Comparison of ENCODE assay signal across 8 cellular contexts in the genomic region with DNA sequence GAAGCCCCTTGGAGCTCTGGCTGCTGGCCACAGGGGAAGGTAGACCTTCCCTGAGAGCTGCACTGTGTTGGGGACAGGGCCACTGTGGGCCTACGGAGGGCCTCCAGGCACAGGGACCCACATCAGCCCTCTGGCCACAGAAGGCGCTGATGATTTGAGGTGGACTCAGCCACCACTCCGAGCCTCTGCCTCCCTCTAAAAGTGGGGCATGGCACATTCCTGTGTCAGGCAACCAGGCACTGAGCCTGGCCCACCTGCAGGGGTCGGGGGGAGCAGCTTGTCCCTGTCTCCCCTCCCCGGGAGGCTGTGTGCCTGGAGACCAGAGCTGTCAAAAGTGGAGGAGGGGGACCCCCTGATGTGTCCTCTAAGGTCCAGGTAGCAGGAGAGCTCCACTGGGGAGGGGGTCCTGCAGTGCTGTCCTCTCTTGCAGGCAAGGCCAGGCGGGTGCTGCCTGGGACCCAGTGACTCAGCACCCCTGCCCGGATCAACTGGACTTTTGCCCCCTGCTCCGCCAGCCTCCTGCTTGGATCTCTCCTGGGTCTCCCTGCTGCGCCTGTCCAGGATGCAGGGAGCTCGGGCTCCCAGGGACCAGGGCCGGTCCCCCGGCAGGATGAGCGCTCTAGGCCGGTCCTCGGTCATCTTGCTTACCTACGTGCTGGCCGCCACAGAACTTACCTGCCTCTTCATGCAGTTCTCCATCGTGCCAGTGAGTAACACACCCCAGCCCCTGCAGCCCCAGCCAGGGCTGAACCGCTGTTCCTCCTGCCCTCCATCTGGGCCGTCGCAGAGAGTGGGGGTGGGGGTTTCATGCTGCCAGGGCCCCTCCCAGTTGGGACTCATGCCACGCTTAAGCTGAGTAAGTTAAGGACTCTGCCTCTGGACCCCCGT. TPM values are rescaled to one million over a fixed set of nuclear protein-coding genes. Genes with fewer than 3 reads are reported as not detected.
DNase-seq lines count a peak whose midpoint lies in the region; ATAC-seq, FAIRE-seq and TF ChIP-seq lines count a peak whose summit lies in the region.

No MANE protein-coding gene starts in this region.

- TF ChIP-seq CTCF in MM.1S (IDR thresholded peaks at IDR 0.05; ENCODE audit: low read length) (no peak), esophagus squamous epithelium (IDR thresholded peaks at IDR 0.05) (no peak), progenitor cell of endocrine pancreas (IDR thresholded peaks at IDR 0.05; ENCODE audit: unreplicated experiment) (no peak)

- 37 to 62% methylated on average over 10 of the region's 23 CpGs for WGBS in esophagus squamous epithelium, 2 donors

- no peaks in the 10 kb centered on the region for H3K4me1 Mint-ChIP-seq in progenitor cell of endocrine pancreas (ENCODE audit: low read depth)

- peaks cover 3% of the 10 kb centered on the region for H3K36me3 Mint-ChIP-seq in progenitor cell of endocrine pancreas (ENCODE audit: insufficient read depth)

- H3K27ac ChIP-seq in MM.1S (ENCODE audit: low read length) (no peak overlapping the region), esophagus squamous epithelium (peak overlapping the region; percentile 88 to 95 (median 90))

- peak overlapping the region; percentile 92 for H3K4me3 ChIP-seq in MM.1S (ENCODE audit: low read length)
- H3K4me3 ChIP-seq in esophagus squamous epithelium: peak overlapping the region; percentile 53 to 88 (median 71)

- H3K9me3 Mint-ChIP-seq in progenitor cell of endocrine pancreas (ENCODE audit: low read depth): peaks cover 9% of the 10 kb centered on the region

- H2AFZ ChIP-seq in MM.1S (ENCODE audit: low read length): peak overlapping the region; percentile 93; the same call in 1 of the 2 replicates

- H3K4me1 ChIP-seq in MM.1S (ENCODE audit: low read length): peaks cover 19% of the 10 kb centered on the region
- peaks cover 34 to 71% (median 52%) of the 10 kb centered on the region in 3 donors for H3K4me1 ChIP-seq in esophagus squamous epithelium

- no peaks in the 10 kb centered on the region for H3K9me2 ChIP-seq in MM.1S (replicated peaks; ENCODE audit: insufficient read depth, low read length)

- H4K20me1 ChIP-seq in MM.1S (ENCODE audit: insufficient read depth, low read length): no peaks in the 10 kb centered on the region

- H3K9me3 ChIP-seq in MM.1S (replicated peaks; ENCODE audit: insufficient read depth, low read length) (no peaks in the 10 kb centered on the region), esophagus squamous epithelium (no peaks in the 10 kb centered on the region)

- peak overlapping the region; percentile 91 for H3K4me2 ChIP-seq in MM.1S (ENCODE audit: low read depth, low read length)

- intact Hi-C loops in esophagus squamous epithelium (cut with DNase I): no loop called here

- no peaks in the 10 kb centered on the region for H3K36me3 ChIP-seq in MM.1S (replicated peaks; ENCODE audit: insufficient read depth, low read length)
- H3K36me3 ChIP-seq in esophagus squamous epithelium: peaks cover 0 to 15% (median 0%) of the 10 kb centered on the region in 3 donors

- DNase-seq in MM.1S: no peak
- DNase-seq in esophagus squamous epithelium (lab: John Stamatoyannopoulos, UW): no peak
- no peak for DNase-seq in progenitor cell of endocrine pancreas (ENCODE audit: low spot score, unreplicated experiment)
- no peak for DNase-seq in AG08395 (ENCODE audit: low spot score)
- no peak for DNase-seq in stimulated activated CD4-positive, alpha-beta T cell treated with anti-CD3 and anti-CD28 coated beads, Interleukin-4, amount 100 ng/mL, for 24 hours
- no peak for DNase-seq in GM19239 (ENCODE audit: insufficient read length, low spot score)

- peaks cover 56% of the 10 kb centered on the region for H3K27me3 Mint-ChIP-seq in progenitor cell of endocrine pancreas

- H3K9ac ChIP-seq in MM.1S (ENCODE audit: low read length): peak overlapping the region; percentile 91

- peak overlapping the region; percentile 58 for H3K4me3 Mint-ChIP-seq in progenitor cell of endocrine pancreas (ENCODE audit: low read depth)

- ATAC-seq in GM18511 (IDR thresholded peaks at IDR 0.05; ENCODE audit: unreplicated experiment) (peak; percentile 6), GM21515 (IDR thresholded peaks at IDR 0.05; ENCODE audit: unreplicated experiment) (no peak)

- no peak for FAIRE-seq in GM19239 (lab: Jason Lieb, UNC)

- H3K27ac Mint-ChIP-seq in progenitor cell of endocrine pancreas: no peak overlapping the region

- H3F3A ChIP-seq in MM.1S (ENCODE audit: insufficient read depth, low read length): 0 out of 2 replicates have a peak, but pooled peaks cover 2% of the 10 kb centered on the region

- no peaks in the 10 kb centered on the region for H3K79me2 ChIP-seq in MM.1S (ENCODE audit: low read length)

- no peak for TF ChIP-seq POLR2A in esophagus squamous epithelium (IDR thresholded peaks at IDR 0.05)

- H3K27me3 ChIP-seq in MM.1S (replicated peaks; ENCODE audit: insufficient read depth, low read length): no peaks in the 10 kb centered on the region
- peaks cover 0 to 5% (median 0%) of the 10 kb centered on the region in 4 donors for H3K27me3 ChIP-seq in esophagus squamous epithelium

RNA-seq across cellular contexts. Expression of a gene that starts 17.5 kb away (rescaled TPM):
- total RNA-seq in esophagus squamous epithelium (10 to 100 TPM in 2 of 4 donors, 1 to 10 TPM in 2; 4.1 to 54.6 (median 20.8) TPM), progenitor cell of endocrine pancreas (247 and 268 TPM in 2 replicates)

RNA-seq across cellular contexts. Expression of a gene that starts 26.2 kb away (rescaled TPM):
- 10 to 100 TPM; 10.2 to 39.2 (median 22.5) TPM for total RNA-seq in esophagus squamous epithelium
- total RNA-seq in progenitor cell of endocrine pancreas: 1.2 and 1.9 TPM in 2 replicates
